ENCODE assay signal across 9 cellular contexts in the genomic region with DNA sequence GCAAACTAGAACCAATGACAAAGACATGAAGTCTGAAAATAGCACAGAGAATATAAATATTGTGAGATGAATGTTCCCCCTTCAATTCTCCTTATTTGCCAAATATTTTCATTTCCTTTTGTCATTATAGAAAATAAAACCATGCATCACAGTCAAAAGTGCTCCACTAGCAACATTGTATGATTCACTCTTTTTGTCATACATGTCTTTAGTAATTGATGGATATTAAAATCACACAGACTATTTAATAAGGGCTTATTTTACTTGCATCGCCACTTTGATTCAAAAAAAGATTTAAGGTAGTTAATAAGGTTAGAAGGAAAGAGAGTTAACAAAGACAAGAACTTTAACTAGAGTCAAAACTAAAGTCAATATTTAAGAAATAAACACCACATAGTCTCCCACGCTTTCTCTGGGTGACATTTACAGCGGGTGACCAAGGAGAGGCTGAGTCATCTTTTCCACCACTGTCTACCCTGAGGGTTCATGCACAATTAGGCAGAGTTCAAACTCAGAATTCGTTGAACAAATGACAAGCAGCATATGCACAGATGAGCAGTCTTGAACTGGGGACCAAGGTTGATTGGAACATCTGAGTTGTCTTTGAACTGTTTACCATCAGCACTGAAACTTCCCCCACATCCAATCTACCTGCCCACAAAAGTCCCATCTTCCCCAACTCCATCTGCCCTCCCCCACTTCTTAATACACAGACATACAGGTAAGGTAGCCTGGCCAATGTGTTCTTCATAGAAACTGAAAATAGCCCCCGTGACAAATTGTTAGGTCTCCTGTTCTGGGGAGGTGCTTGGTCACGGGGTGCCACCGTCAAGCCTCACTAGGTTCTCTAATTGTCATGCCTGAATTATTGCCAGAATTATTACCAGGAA. TPM values are rescaled to one million over a fixed set of nuclear protein-coding genes. Genes with fewer than 3 reads are reported as not detected.
A peak's percentile ranks its signal among the peaks of the same experiment; 100 is the strongest.
DNase-seq lines count a peak whose midpoint lies in the region; ATAC-seq and TF ChIP-seq lines count a peak whose summit lies in the region.
"Had no signal": no experiment of that assay in that cellular context is flagged by ENCODE, and none has a peak within 500 bp of the region (broad histone marks: within the 10 kb centered on the region; RNA-seq: fewer than 3 reads in every experiment).

No MANE protein-coding gene starts in this region.

- H3K9me3 ChIP-seq in breast epithelium = peaks cover 0 to 8% of the 10 kb centered on the region in 2 donors
- H3K9me3 ChIP-seq in colonic mucosa = no peaks in the 10 kb centered on the region

- H3K27ac ChIP-seq in breast epithelium (no peak overlapping the region), colonic mucosa (no peak overlapping the region)
- H3K27ac ChIP-seq: C4-2B had no signal

- H3K4me1 ChIP-seq in breast epithelium = no peaks in the 10 kb centered on the region
- H3K4me1 ChIP-seq in colonic mucosa = no peaks in the 10 kb centered on the region

- BruUV-seq in MCF 10A (replicated peaks; lab: Mats Ljungman, UMichigan) = no TSS peak

- POLR2A ChIA-PET in MCF 10A (lab: Yijun Ruan, JAX) = no interaction called here

- H3K9me3 Mint-ChIP-seq in MCF 10A (ENCODE audit: unreplicated experiment) = peaks cover 3% of the 10 kb centered on the region
- peaks cover 4 to 17% of the 10 kb centered on the region in 2 donors for H3K9me3 Mint-ChIP-seq in activated naive CD4-positive, alpha-beta T cell treated with anti-CD3 and anti-CD28 coated beads, Interleukin-2, amount 50 U/mL, for 72 hours
- peaks cover 6 to 8% of the 10 kb centered on the region in 2 donors for H3K9me3 Mint-ChIP-seq in stimulated activated naive B cell treated with anti-CD40 and anti-IgM and Interleukin-4, amounts not matched to agents 10 μg/mL and 1 μg/mL and 100 μg/mL, for 72 hours

- DNase-seq in MCF 10A (ENCODE audit: unreplicated experiment) (peak; percentile 43), breast epithelium (ENCODE audit: low spot score in 2 of 2) (no peak), midbrain (lab: John Stamatoyannopoulos, UW) (no peak), colonic mucosa (no peak), NCI-H524 (lab: John Stamatoyannopoulos, UW) (no peak)
- peak in 1 of 2 donors; percentile 58 for DNase-seq in activated naive CD4-positive, alpha-beta T cell treated with anti-CD3 and anti-CD28 coated beads, Interleukin-2, amount 50 U/mL, for 72 hours (ENCODE audit: low spot score in 2 of 2)
- DNase-seq in stimulated activated naive B cell treated with anti-CD40 and anti-IgM and Interleukin-4, amounts not matched to agents 10 μg/mL and 1 μg/mL and 100 μg/mL, for 72 hours = peak; percentile 56

- CTCF ChIA-PET in MCF 10A (lab: Yijun Ruan, JAX) = interaction anchor here (0.9 kb wide), 1 partner anchor 11 kb away, joined by 3 read pairs; no protein-coding TSS in a partner anchor

- no peaks in the 10 kb centered on the region for H3K27me3 Mint-ChIP-seq in MCF 10A (ENCODE audit: insufficient read depth, unreplicated experiment)
- H3K27me3 Mint-ChIP-seq in stimulated activated naive B cell treated with anti-CD40 and anti-IgM and Interleukin-4, amounts not matched to agents 10 μg/mL and 1 μg/mL and 100 μg/mL, for 72 hours = peaks cover 23 to 37% of the 10 kb centered on the region in 2 donors

- H3K27ac Mint-ChIP-seq in MCF 10A (ENCODE audit: low read depth, unreplicated experiment) = no peak overlapping the region
- peak overlapping the region; percentile 74 to 88 for H3K27ac Mint-ChIP-seq in activated naive CD4-positive, alpha-beta T cell treated with anti-CD3 and anti-CD28 coated beads, Interleukin-2, amount 50 U/mL, for 72 hours
- H3K27ac Mint-ChIP-seq in stimulated activated naive B cell treated with anti-CD40 and anti-IgM and Interleukin-4, amounts not matched to agents 10 μg/mL and 1 μg/mL and 100 μg/mL, for 72 hours = peak overlapping the region; percentile 90

- intact Hi-C loops in MCF 10A (cut with micrococcal nuclease) = no loop called here
- intact Hi-C loops in breast epithelium (cut with DNase I; ENCODE audit: low total_unique reads) = no loop called here
- intact Hi-C loops in colonic mucosa (cut with DNase I) = no loop called here

- no peaks in the 10 kb centered on the region for H3K27me3 ChIP-seq in breast epithelium
- no peaks in the 10 kb centered on the region for H3K27me3 ChIP-seq in colonic mucosa

- no peak overlapping the region for H3K9ac ChIP-seq in colonic mucosa (ENCODE audit: low read depth in 2 of 2, low read length in 2 of 2)

- peak; percentile 95 for ATAC-seq in HG03280 (IDR thresholded peaks at IDR 0.05; ENCODE audit: unreplicated experiment)
- peak; percentile 97 to 99 for ATAC-seq in activated naive CD4-positive, alpha-beta T cell treated with anti-CD3 and anti-CD28 coated beads, Interleukin-2, amount 50 U/mL, for 72 hours
- ATAC-seq in stimulated activated naive B cell treated with anti-CD40 and anti-IgM and Interleukin-4, amounts not matched to agents 10 μg/mL and 1 μg/mL and 100 μg/mL, for 72 hours (replicated peaks) = peak; percentile 98

- no peak for TF ChIP-seq POLR2A in breast epithelium (IDR thresholded peaks at IDR 0.05)

- no peak overlapping the region for H3K4me3 Mint-ChIP-seq in MCF 10A (ENCODE audit: unreplicated experiment)
- H3K4me3 Mint-ChIP-seq in stimulated activated naive B cell treated with anti-CD40 and anti-IgM and Interleukin-4, amounts not matched to agents 10 μg/mL and 1 μg/mL and 100 μg/mL, for 72 hours = peak overlapping the region; percentile 3 to 35

- peaks cover 20% of the 10 kb centered on the region for H3K4me1 Mint-ChIP-seq in MCF 10A (ENCODE audit: insufficient read depth, unreplicated experiment)
- peaks cover 13 to 18% of the 10 kb centered on the region in 2 donors for H3K4me1 Mint-ChIP-seq in stimulated activated naive B cell treated with anti-CD40 and anti-IgM and Interleukin-4, amounts not matched to agents 10 μg/mL and 1 μg/mL and 100 μg/mL, for 72 hours

- no peak overlapping the region for H3K4me3 ChIP-seq in breast epithelium
- H3K4me3 ChIP-seq in colonic mucosa = no peak overlapping the region

- H3K36me3 Mint-ChIP-seq in MCF 10A (ENCODE audit: insufficient read depth, unreplicated experiment) = peaks cover 5% of the 10 kb centered on the region
- H3K36me3 Mint-ChIP-seq in activated naive CD4-positive, alpha-beta T cell treated with anti-CD3 and anti-CD28 coated beads, Interleukin-2, amount 50 U/mL, for 72 hours = peaks cover 5 to 39% of the 10 kb centered on the region in 2 donors
- peaks cover 8% of the 10 kb centered on the region in 2 donors for H3K36me3 Mint-ChIP-seq in stimulated activated naive B cell treated with anti-CD40 and anti-IgM and Interleukin-4, amounts not matched to agents 10 μg/mL and 1 μg/mL and 100 μg/mL, for 72 hours

- H3K36me3 ChIP-seq in breast epithelium = no peaks in the 10 kb centered on the region
- no peaks in the 10 kb centered on the region for H3K36me3 ChIP-seq in colonic mucosa

- TF ChIP-seq CTCF in MCF 10A (IDR thresholded peaks at IDR 0.05; ENCODE audit: unreplicated experiment) (no peak), breast epithelium (IDR thresholded peaks at IDR 0.05) (no peak), colonic mucosa (IDR thresholded peaks at IDR 0.05) (no peak)

RNA-seq across cellular contexts. Expression of a gene that starts 42.5 kb away (rescaled TPM):
- 4.4 and 5.4 TPM in 2 replicates for total RNA-seq in MCF 10A (2022)
- 10 to 100 TPM; 10.9 to 13.6 (median 11.8) TPM for total RNA-seq in breast epithelium
- total RNA-seq in activated naive CD4-positive, alpha-beta T cell treated with anti-CD3 and anti-CD28 coated beads, Interleukin-2, amount 50 U/mL, for 72 hours = 1 to 10 TPM; 1.7 to 3.9 TPM
- 1 to 10 TPM; 6.8 to 7.8 TPM for total RNA-seq in colonic mucosa

Comparison
In these comparisons a context has a peak if more than half of its experiments do, and no peak if none do; other contexts are left out.
1. DNase-seq: peak in MCF 10A (single experiment) and stimulated activated naive B cell treated with anti-CD40 and anti-IgM and Interleukin-4, amounts not matched to agents 10 μg/mL and 1 μg/mL and 100 μg/mL, for 72 hours (single experiment); none in breast epithelium (0 of 2), midbrain (single experiment), colonic mucosa (single experiment) and NCI-H524 (0 of 2).
2. Peak in every context shown above with its lines, with median percentiles within 50 percentile points of each other: ATAC-seq.